In genomic region chr1:154559496-154559950, GRCh38 we compare ENCODE assay signal across 8 cellular contexts. TPM values are rescaled to one million over a fixed set of nuclear protein-coding genes. Genes with fewer than 3 reads are reported as not detected.
DNase-seq lines count a peak whose midpoint lies in the region; ATAC-seq and TF ChIP-seq lines count a peak whose summit lies in the region.

No MANE protein-coding gene starts in this region.

- POLR2A ChIA-PET in AG04450 (lab: Yijun Ruan, JAX): interaction anchor here (0.5 to 0.8 kb wide), 5 partner anchors 8 to 530 kb away, joined by 3 to 7 read pairs (median 5); partner anchors contain the start of gene CHRNB2

- CTCF ChIA-PET in AG04450 (lab: Charles Lee): interaction anchor here (0.6 to 1.8 kb wide), 62 partner anchors 9 to 525 kb away, joined by 3 to 33 read pairs (median 4); partner anchors contain the start of genes CHRNB2, PBXIP1, PMVK and SHC1

- TF ChIP-seq CTCF in AG04450 (IDR thresholded peaks at IDR 0.05; ENCODE audit: low read depth, low read length) (peak; percentile 94), liver (IDR thresholded peaks at IDR 0.05; ENCODE audit: low read depth, low read length, missing input control) (peak; percentile 96)

- peak; percentile 52 for ATAC-seq in GM18873 (IDR thresholded peaks at IDR 0.05; ENCODE audit: low FRiP score, unreplicated experiment)
- ATAC-seq in HG03521 (IDR thresholded peaks at IDR 0.05; ENCODE audit: unreplicated experiment): peak; percentile 21

- H3K27me3 ChIP-seq in AG04450 (ENCODE audit: control insufficient read depth, insufficient read depth, low read length): no peaks in the 10 kb centered on the region
- no peaks in the 10 kb centered on the region for H3K27me3 ChIP-seq in duodenal mucosa (ENCODE audit: control insufficient read depth in 1 of 2, insufficient read depth in 2 of 2, low read length in 2 of 2)
- no peaks in the 10 kb centered on the region for H3K27me3 ChIP-seq in liver (ENCODE audit: control insufficient read depth in 4 of 4, insufficient read depth in 4 of 4, low read length in 3 of 4)

- H3K9ac ChIP-seq in duodenal mucosa (ENCODE audit: low read depth in 1 of 2, low read length in 2 of 2): peak overlapping the region; percentile 81 to 84
- peak overlapping the region; percentile 58 to 81 for H3K9ac ChIP-seq in liver (ENCODE audit: low read depth in 1 of 2, low read length in 2 of 2)

- TF ChIP-seq RAD21 in liver (IDR thresholded peaks at IDR 0.05): peak; percentile 97

- H3K9me3 ChIP-seq in AG04450 (ENCODE audit: control insufficient read depth, insufficient read depth, low read length) (no peaks in the 10 kb centered on the region), duodenal mucosa (ENCODE audit: control insufficient read depth in 1 of 2, low read length in 2 of 2) (no peaks in the 10 kb centered on the region), liver (ENCODE audit: control insufficient read depth in 4 of 4, low read length in 3 of 4) (no peaks in the 10 kb centered on the region)

- peak overlapping the region; percentile 76 for H3K4me3 ChIP-seq in AG04450 (ENCODE audit: low read depth, low read length)
- peak overlapping the region; percentile 91 for H3K4me3 ChIP-seq in duodenal mucosa (ENCODE audit: low read depth in 1 of 2, low read length in 2 of 2)
- H3K4me3 ChIP-seq in liver (ENCODE audit: low read depth in 1 of 3, low read length in 3 of 3): peak overlapping the region; percentile 69 to 86 (median 77)

- 4% methylated on average over 11 of the region's 11 CpGs for WGBS in liver

- peaks cover 13 to 15% of the 10 kb centered on the region in 2 donors for H3K36me3 ChIP-seq in duodenal mucosa (ENCODE audit: control insufficient read depth in 1 of 2, insufficient read depth in 2 of 2, low read length in 2 of 2)
- H3K36me3 ChIP-seq in liver (ENCODE audit: control insufficient read depth in 4 of 4, insufficient read depth in 3 of 4, low read depth in 1 of 4, low read length in 3 of 4): peaks cover 6 to 13% (median 11%) of the 10 kb centered on the region in 4 donors

- peak; percentile 86 for DNase-seq in AG04450 (ENCODE audit: low read depth, low spot score)
- peak; percentile 96 for DNase-seq in NCI-H69 (lab: John Stamatoyannopoulos, UW)
- DNase-seq in activated CD4-positive, alpha-beta T cell treated with anti-CD3 and anti-CD28 coated beads, Interleukin-2, amount 50 U/mL, for 4 hours: peak; percentile 77
- DNase-seq in stimulated activated CD4-positive, alpha-beta T cell treated with anti-CD3 and anti-CD28 coated beads, Interleukin-4, amount 100 ng/mL, for 24 hours: peak; percentile 89

- peak overlapping the region; percentile 91 for H3K27ac ChIP-seq in AG04450 (ENCODE audit: low read depth, low read length)
- peak overlapping the region; percentile 78 for H3K27ac ChIP-seq in duodenal mucosa (ENCODE audit: low read depth, low read length)
- H3K27ac ChIP-seq in liver (ENCODE audit: low read depth in 1 of 2, low read length in 2 of 2): peak overlapping the region; percentile 88 to 95

- H3K4me1 ChIP-seq in duodenal mucosa (ENCODE audit: control insufficient read depth in 1 of 2, insufficient read depth in 2 of 2, low read length in 2 of 2): peaks cover 20 to 28% of the 10 kb centered on the region in 2 donors
- H3K4me1 ChIP-seq in liver (ENCODE audit: control insufficient read depth in 4 of 4, insufficient read depth in 4 of 4, low read length in 3 of 4): peaks cover 2 to 31% (median 23%) of the 10 kb centered on the region in 4 donors

TF ChIP-seq in liver, 16 proteins besides CTCF, POLR2A, EP300 and RAD21:
- peak in 1 of 2 donors; percentile 41 for TF ChIP-seq JUND (IDR thresholded peaks at IDR 0.05)
- TF ChIP-seq HNF4A (conservative IDR thresholded peaks at IDR 0.05): peak in 1 of 2 donors; percentile 36
- TF ChIP-seq RXRA (IDR thresholded peaks at IDR 0.05): peak in 1 of 2 donors; percentile 7
- TF ChIP-seq NR2F2 (IDR thresholded peaks at IDR 0.05): peak; percentile 21
- TF ChIP-seq, protein P1, sequence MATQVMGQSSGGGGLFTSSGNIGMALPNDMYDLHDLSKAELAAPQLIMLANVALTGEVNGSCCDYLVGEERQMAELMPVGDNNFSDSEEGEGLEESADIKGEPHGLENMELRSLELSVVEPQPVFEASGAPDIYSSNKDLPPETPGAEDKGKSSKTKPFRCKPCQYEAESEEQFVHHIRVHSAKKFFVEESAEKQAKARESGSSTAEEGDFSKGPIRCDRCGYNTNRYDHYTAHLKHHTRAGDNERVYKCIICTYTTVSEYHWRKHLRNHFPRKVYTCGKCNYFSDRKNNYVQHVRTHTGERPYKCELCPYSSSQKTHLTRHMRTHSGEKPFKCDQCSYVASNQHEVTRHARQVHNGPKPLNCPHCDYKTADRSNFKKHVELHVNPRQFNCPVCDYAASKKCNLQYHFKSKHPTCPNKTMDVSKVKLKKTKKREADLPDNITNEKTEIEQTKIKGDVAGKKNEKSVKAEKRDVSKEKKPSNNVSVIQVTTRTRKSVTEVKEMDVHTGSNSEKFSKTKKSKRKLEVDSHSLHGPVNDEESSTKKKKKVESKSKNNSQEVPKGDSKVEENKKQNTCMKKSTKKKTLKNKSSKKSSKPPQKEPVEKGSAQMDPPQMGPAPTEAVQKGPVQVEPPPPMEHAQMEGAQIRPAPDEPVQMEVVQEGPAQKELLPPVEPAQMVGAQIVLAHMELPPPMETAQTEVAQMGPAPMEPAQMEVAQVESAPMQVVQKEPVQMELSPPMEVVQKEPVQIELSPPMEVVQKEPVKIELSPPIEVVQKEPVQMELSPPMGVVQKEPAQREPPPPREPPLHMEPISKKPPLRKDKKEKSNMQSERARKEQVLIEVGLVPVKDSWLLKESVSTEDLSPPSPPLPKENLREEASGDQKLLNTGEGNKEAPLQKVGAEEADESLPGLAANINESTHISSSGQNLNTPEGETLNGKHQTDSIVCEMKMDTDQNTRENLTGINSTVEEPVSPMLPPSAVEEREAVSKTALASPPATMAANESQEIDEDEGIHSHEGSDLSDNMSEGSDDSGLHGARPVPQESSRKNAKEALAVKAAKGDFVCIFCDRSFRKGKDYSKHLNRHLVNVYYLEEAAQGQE (IDR thresholded peaks at IDR 0.05): peak; percentile 51
- TF ChIP-seq TAF1 (conservative IDR thresholded peaks at IDR 0.05): no peak
- TF ChIP-seq EGR1 (IDR thresholded peaks at IDR 0.05; ENCODE audit: low read depth in 2 of 2): no peak

RNA-seq across cellular contexts. Expression of gene UBE2Q1, which starts 1.1 kb away (rescaled TPM):
- polyA plus RNA-seq in AG04450 (2011; rRNA removed): 16.9 and 17.6 TPM in 2 replicates
- 12.8 and 13.1 TPM in 2 replicates for polyA minus RNA-seq in AG04450 (2011; rRNA and poly(A)+ RNA removed)
- 10 to 100 TPM in 1 of 2 donors, 1 to 10 TPM in 1; 8.2 to 18.7 TPM for total RNA-seq in liver
- 10 to 100 TPM in 1 of 2 donors, 1 to 10 TPM in 1; 9.8 to 22.0 TPM for polyA plus RNA-seq in liver

RNA-seq across cellular contexts. Expression of gene CHRNB2, which starts 8.1 kb away (rescaled TPM):
- polyA plus RNA-seq in AG04450 (2011; rRNA removed): 0.06 TPM in 1 of 2 replicates, not detected in the other
- 0.04 and 0.18 TPM in 2 replicates for polyA minus RNA-seq in AG04450 (2011; rRNA and poly(A)+ RNA removed)
- total RNA-seq in liver: under 1 TPM in 1 of 2 donors, not detected in 1; under 0.01 TPM
- under 1 TPM; 0.01 to 0.06 TPM for polyA plus RNA-seq in liver

RNA-seq across cellular contexts. Expression of gene ADAR, which starts 48.5 kb away (rescaled TPM):
- polyA plus RNA-seq in AG04450 (2011; rRNA removed): 159 and 203 TPM in 2 replicates
- polyA minus RNA-seq in AG04450 (2011; rRNA and poly(A)+ RNA removed): 327 and 358 TPM in 2 replicates
- total RNA-seq in liver: 10 to 100 TPM; 51.1 to 76.1 TPM
- polyA plus RNA-seq in liver: 10 to 100 TPM; 39.3 to 51.1 TPM

RNA-seq across cellular contexts. Expression of gene SHE, which starts 57.3 kb away (rescaled TPM):
- polyA plus RNA-seq in AG04450 (2011; rRNA removed): not detected in 2 replicates
- not detected in 2 replicates for polyA minus RNA-seq in AG04450 (2011; rRNA and poly(A)+ RNA removed)
- 1 to 10 TPM; 5.9 to 7.5 TPM for total RNA-seq in liver
- 1 to 10 TPM; 3.1 to 3.5 TPM for polyA plus RNA-seq in liver

RNA-seq across cellular contexts. Expression of gene TDRD10, which starts 57.5 kb away (rescaled TPM):
- polyA plus RNA-seq in AG04450 (2011; rRNA removed) (not detected in 2 replicates), liver (under 1 TPM; 0.58 to 0.97 TPM)
- not detected in 2 replicates for polyA minus RNA-seq in AG04450 (2011; rRNA and poly(A)+ RNA removed)
- 1 to 10 TPM in 1 of 2 donors, under 1 TPM in 1; 0.23 to 1.5 TPM for total RNA-seq in liver

Comparison
In these comparisons a context has a peak if more than half of its experiments do, and no peak if none do; other contexts are left out.
1. Peak in every context shown above with its lines: DNase-seq, ATAC-seq, H3K4me3 ChIP-seq and H3K27ac ChIP-seq.